ENCODE assay signal across 9 cellular contexts in genomic region chr18:74499633-74500032, GRCh38. TPM values are rescaled to one million over a fixed set of nuclear protein-coding genes. Genes with fewer than 3 reads are reported as not detected.
A peak's percentile ranks its signal among the peaks of the same experiment; 100 is the strongest.
DNase-seq lines count a peak whose midpoint lies in the region; ATAC-seq and TF ChIP-seq lines count a peak whose summit lies in the region.
"Had no signal": no experiment of that assay in that cellular context is flagged by ENCODE, and none has a peak within 500 bp of the region (broad histone marks: within the 10 kb centered on the region; RNA-seq: fewer than 3 reads in every experiment).

No MANE protein-coding gene starts in this region.

- intact Hi-C loops in A673 (cut with micrococcal nuclease; ENCODE audit: unreplicated experiment) (loop anchor here (10.0 kb wide), 1 partner anchor 305 kb away; no protein-coding TSS in a partner anchor), mammary epithelial cell (cut with micrococcal nuclease) (loop anchor here (2.0 kb wide), 2 partner anchors 53 to 97 kb away; partner anchors contain the start of gene ZNF407)

- WGBS in mammary epithelial cell (ENCODE audit: low coverage, missing lambda C conversion rate): 76% methylated on average over 9 of the region's 9 CpGs

- H3K9me3 ChIP-seq in A673 (ENCODE audit: low read depth, low read length, poor library complexity, severe bottlenecking) (no peaks in the 10 kb centered on the region), mammary epithelial cell (replicated peaks; ENCODE audit: insufficient read depth, low read length) (no peaks in the 10 kb centered on the region)

- no peaks in the 10 kb centered on the region for H3K27me3 ChIP-seq in A673 (replicated peaks; ENCODE audit: insufficient read depth, low read depth, low read length, poor library complexity)
- no peaks in the 10 kb centered on the region for H3K27me3 ChIP-seq in mammary epithelial cell (ENCODE audit: insufficient read depth, low read length)
- no peaks in the 10 kb centered on the region for H3K27me3 ChIP-seq in layer of hippocampus (ENCODE audit: control insufficient read depth, insufficient read depth, low read length)

- H3K4me3 ChIP-seq in A673 (ENCODE audit: low read depth, low read length, poor library complexity, severe bottlenecking) (no peak overlapping the region), mammary epithelial cell (replicated peaks in 1 of 3; ENCODE audit: insufficient read depth in 1 of 3, low read depth in 2 of 3, low read length in 3 of 3) (no peak overlapping the region)

- peak overlapping the region; percentile 49 for H3K4me2 ChIP-seq in mammary epithelial cell (ENCODE audit: insufficient read depth, low read depth, low read length)

- no peak for TF ChIP-seq CTCF in A673 (conservative IDR thresholded peaks at IDR 0.05; ENCODE audit: low read depth, low read length)
- TF ChIP-seq CTCF in mammary epithelial cell (conservative IDR thresholded peaks at IDR 0.05 in 1 of 2, IDR thresholded peaks at IDR 0.05 in 1 of 2; ENCODE audit: extremely low read depth in 1 of 2, insufficient read depth in 1 of 2, low read depth in 1 of 2, low read length in 2 of 2): no peak

- H3K4me1 ChIP-seq in A673 (ENCODE audit: insufficient read depth, low read length, poor library complexity, severe bottlenecking) (peaks cover 8% of the 10 kb centered on the region), mammary epithelial cell (ENCODE audit: insufficient read depth, low read length) (peaks cover 42% of the 10 kb centered on the region)

- peak overlapping the region; percentile 20 for H2AFZ ChIP-seq in mammary epithelial cell (ENCODE audit: low read depth, low read length)

- DNase-seq in A673 (ENCODE audit: low spot score) (no peak), T-cell (peak in 27 of 34 experiments; percentile 9 to 47 (median 28)), mammary epithelial cell (peak; percentile 16)
- peak; percentile 5 to 12 for DNase-seq in stimulated activated CD8-positive, alpha-beta memory T cell treated with anti-CD3 and anti-CD28 coated beads, Interleukin-15, amount 100 ng/mL, for 4 hours (ENCODE audit: low read depth in 2 of 2)

- H3K27ac ChIP-seq in A673 (ENCODE audit: low read depth, low read length, poor library complexity, severe bottlenecking) (peak overlapping the region; percentile 4), mammary epithelial cell (ENCODE audit: insufficient read depth, low read depth, low read length) (no peak overlapping the region), layer of hippocampus (ENCODE audit: low read depth, low read length) (peak overlapping the region; percentile 56)

- H3K27me3 Mint-ChIP-seq in T-cell: no peaks in the 10 kb centered on the region

- POLR2A ChIA-PET in A673 (lab: Charles Lee; ENCODE audit: low non-redundant PET) (no interaction called here), T-cell (lab: Charles Lee) (interaction anchor here in 1 of 2 donors (0.7 to 0.9 kb wide), 2 partner anchors 106 to 126 kb away, joined by 3 to 4 read pairs; no protein-coding TSS in a partner anchor)

- H3K27ac Mint-ChIP-seq in T-cell: peak overlapping the region; percentile 97 to 99

- H3K79me2 ChIP-seq in mammary epithelial cell (ENCODE audit: insufficient read depth, low read length): peaks cover 60% of the 10 kb centered on the region

- H3K36me3 Mint-ChIP-seq in T-cell: peaks cover 29% of the 10 kb centered on the region

- ATAC-seq in GM19043 (IDR thresholded peaks at IDR 0.05; ENCODE audit: low read depth, unreplicated experiment) (peak; percentile 34), HG03196 (IDR thresholded peaks at IDR 0.05; ENCODE audit: unreplicated experiment) (peak; percentile 43), T-cell (replicated peaks in 1 of 4) (peak in 3 of 4 experiments; percentile 9 to 17 (median 14)), HG02840 (IDR thresholded peaks at IDR 0.05; ENCODE audit: low FRiP score, unreplicated experiment) (no peak)

- H3K4me3 Mint-ChIP-seq in T-cell: peak overlapping the region; percentile 86 to 96 (median 86)

- in situ Hi-C loops in mammary epithelial cell (cut with MboI; ENCODE audit: low sequenced_read_pairs in 2 of 2): loop anchor here (10.0 to 25.0 kb wide), 2 partner anchors 155 to 312 kb away; no protein-coding TSS in a partner anchor

- H3K9ac ChIP-seq in mammary epithelial cell (ENCODE audit: insufficient read depth, low read length): no peak overlapping the region

- dilution Hi-C loops in mammary epithelial cell (cut with HindIII; ENCODE audit: low sequenced_read_pairs): no loop called here

- BruUV-seq in A673 (replicated peaks; lab: Mats Ljungman, UMichigan): no TSS peak
- BruUV-seq in mammary epithelial cell (replicated peaks; lab: Mats Ljungman, UMichigan): no TSS peak

- peaks cover 55 to 62% (median 56%) of the 10 kb centered on the region in 3 donors for H3K4me1 Mint-ChIP-seq in T-cell

- H3K36me3 ChIP-seq in A673 (ENCODE audit: insufficient read depth, low read length, poor library complexity, severe bottlenecking) (peaks cover 16% of the 10 kb centered on the region), mammary epithelial cell (ENCODE audit: insufficient read depth, low read length) (peaks cover 14% of the 10 kb centered on the region)

- CTCF ChIA-PET in A673 (lab: Charles Lee): no interaction called here
- CTCF ChIA-PET in T-cell (lab: Charles Lee): interaction anchor here in 1 of 2 donors (1.3 kb wide), 1 partner anchor 146 kb away, joined by 3 read pairs; no protein-coding TSS in a partner anchor
- CTCF ChIA-PET in mammary epithelial cell (lab: Charles Lee; ENCODE audit: low non-redundant PET): no interaction called here

- no peaks in the 10 kb centered on the region for H4K20me1 ChIP-seq in mammary epithelial cell (ENCODE audit: insufficient read depth, low read length)

- no peaks in the 10 kb centered on the region for H3K9me3 Mint-ChIP-seq in T-cell

RNA-seq across cellular contexts. Expression of gene CNDP2, which starts 3.5 kb away (rescaled TPM):
- total RNA-seq in A673 (2021) (75.3 and 89.4 TPM in 2 replicates), T-cell (100 to 1,000 TPM; 113 to 150 (median 137) TPM), mammary epithelial cell (100 to 1,000 TPM; 130 to 159 TPM)
- 97.7 TPM for polyA plus RNA-seq in mammary epithelial cell
- 111 TPM for polyA minus RNA-seq in mammary epithelial cell

RNA-seq across cellular contexts. Expression of gene CNDP1, which starts 34.7 kb away (rescaled TPM):
- total RNA-seq in A673 (2021) (not detected in 2 replicates), T-cell (under 1 TPM in 2 of 5 donors, not detected in 3; 0.16 to 0.76 TPM), mammary epithelial cell (under 1 TPM in 1 of 2 donors, not detected in 1; under 0.01 TPM)
- not detected for polyA plus RNA-seq in mammary epithelial cell
- not detected for polyA minus RNA-seq in mammary epithelial cell
- polyA plus RNA-seq: AG04450 had no signal

RNA-seq across cellular contexts. Expression of gene DIPK1C, which starts 42.5 kb away (rescaled TPM):
- total RNA-seq in A673 (2021): not detected in 2 replicates
- total RNA-seq in T-cell: not detected
- not detected for total RNA-seq in mammary epithelial cell
- not detected for polyA plus RNA-seq in mammary epithelial cell
- not detected for polyA minus RNA-seq in mammary epithelial cell
- polyA plus RNA-seq: AG04450 had no signal
